29 cellular contexts compared by ENCODE assay signal in the genomic region with DNA sequence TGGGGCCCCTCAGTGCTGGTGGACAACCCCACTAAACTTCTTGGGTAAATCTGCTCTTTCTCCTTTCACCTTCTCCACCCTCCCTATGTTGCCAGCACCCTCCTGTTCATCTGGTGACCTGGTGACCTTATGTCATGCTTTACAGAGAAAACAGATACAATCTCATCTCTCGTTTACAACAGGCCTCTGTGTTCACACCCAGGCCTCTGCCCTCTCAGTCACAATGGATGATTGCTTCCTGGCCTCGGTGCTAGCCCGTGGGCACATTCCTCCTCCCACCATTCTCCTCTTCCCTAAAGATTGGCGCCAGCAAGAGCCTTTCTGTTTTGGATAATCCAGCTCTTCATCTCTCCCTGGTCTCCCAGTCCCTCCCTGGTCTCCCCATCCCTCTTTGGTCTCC. TPM values are rescaled to one million over a fixed set of nuclear protein-coding genes. Genes with fewer than 3 reads are reported as not detected.
"Had no signal": no experiment of that assay in that cellular context is flagged by ENCODE, and none has a peak within 500 bp of the region (broad histone marks: within the 10 kb centered on the region; RNA-seq: fewer than 3 reads in every experiment).

No MANE protein-coding gene starts in this region.

- DNase-seq: activated B cell treated with CpG ODN at 0.5 μM for 24 hours; activated CD4-positive, alpha-beta memory T cell treated with anti-CD3 and anti-CD28 coated beads for 36 hours; activated CD4-positive, alpha-beta T cell treated with anti-CD3 and anti-CD28 coated beads for 36 hours; activated CD4-positive, alpha-beta T cell treated with anti-CD3 and anti-CD28 coated beads, Interleukin-2, amount 10 ng/mL, durations not matched to agents 24 days and 14 days; activated CD4-positive, CD25-positive, alpha-beta regulatory T cell treated with anti-CD3 and anti-CD28 coated beads, Interleukin-2, amount 50 U/mL, for 72 hours; activated CD8-positive, alpha-beta memory T cell treated with anti-CD3 and anti-CD28 coated beads, Interleukin-2, amount 10 ng/mL, durations not matched to agents 7 days and 5 days; activated CD8-positive, alpha-beta memory T cell treated with anti-CD3 and anti-CD28 coated beads, Interleukin-2, amount 50 U/mL, for 4 hours; activated CD8-positive, alpha-beta T cell treated with anti-CD3 and anti-CD28 coated beads, Interleukin-2, amount 10 ng/mL, durations not matched to agents 7 days and 5 days; activated gamma-delta T cell treated with Interleukin-2 at 50 U/mL for 16 hours; activated naive CD4-positive, alpha-beta T cell treated with anti-CD3 and anti-CD28 coated beads, Interleukin-2, amount 50 U/mL, for 16 hours; activated naive CD4-positive, alpha-beta T cell treated with Interleukin-2 at 50 U/mL for 16 hours; activated T-cell treated with anti-CD3 and anti-CD28 coated beads, Interleukin-2, amount 50 U/mL, for 24 hours; activated T-cell treated with anti-CD3 and anti-CD28 coated beads, Interleukin-2, amount 50 U/mL, for 72 hours; amniotic stem cell; anterior cingulate cortex; brain microvascular endothelial cell; dorsolateral prefrontal cortex; effector memory CD4-positive, alpha-beta T cell; endodermal cell; esophagus squamous epithelium; head of caudate nucleus; T-helper 1 cell; T-helper 17 cell; T1000; WERI-Rb-1 had no signal

- ATAC-seq: activated CD4-positive, alpha-beta T cell treated with anti-CD3 and anti-CD28 coated beads for 36 hours; activated CD8-positive, alpha-beta memory T cell treated with anti-CD3 and anti-CD28 coated beads, Interleukin-2, amount 10 ng/mL, durations not matched to agents 7 days and 5 days; activated CD8-positive, alpha-beta T cell treated with anti-CD3 and anti-CD28 coated beads, Interleukin-2, amount 10 ng/mL, durations not matched to agents 7 days and 5 days; activated T-cell treated with anti-CD3 and anti-CD28 coated beads, Interleukin-2, amount 50 U/mL, for 72 hours; T-helper 17 cell had no signal

- H3K27ac ChIP-seq: brain microvascular endothelial cell, coronary artery, dorsolateral prefrontal cortex, esophagus squamous epithelium, WERI-Rb-1 had no signal

- H3K9me3 ChIP-seq: esophagus squamous epithelium had no signal

- H3K4me1 ChIP-seq: esophagus squamous epithelium had no signal

- H3K36me3 ChIP-seq: brain microvascular endothelial cell, esophagus squamous epithelium, WERI-Rb-1 had no signal

- H3K4me3 ChIP-seq: coronary artery, dorsolateral prefrontal cortex, esophagus squamous epithelium had no signal

RNA-seq across cellular contexts. Expression of a gene that starts 19.5 kb away (rescaled TPM):
- polyA plus RNA-seq: adipose tissue, esophagus, fibroblast of lung had no signal
